22 cellular contexts compared by ENCODE assay signal in genomic region chr15:88810449-88810848, GRCh38. TPM values are rescaled to one million over a fixed set of nuclear protein-coding genes. Genes with fewer than 3 reads are reported as not detected.
A peak's percentile ranks its signal among the peaks of the same experiment; 100 is the strongest.
DNase-seq lines count a peak whose midpoint lies in the region; ATAC-seq and TF ChIP-seq lines count a peak whose summit lies in the region.
"Had no signal": no experiment of that assay in that cellular context is flagged by ENCODE, and none has a peak within 500 bp of the region (broad histone marks: within the 10 kb centered on the region; RNA-seq: fewer than 3 reads in every experiment).

No MANE protein-coding gene starts in this region.

- no peak for TF ChIP-seq CTCF in WTC11 (IDR thresholded peaks at IDR 0.05)
- no peak for TF ChIP-seq CTCF in sigmoid colon (IDR thresholded peaks at IDR 0.05)

- no peak overlapping the region for H3K4me3 Mint-ChIP-seq in WTC11
- no peak overlapping the region for H3K4me3 Mint-ChIP-seq in CD8-positive, alpha-beta memory T cell
- H3K4me3 Mint-ChIP-seq: activated CD4-positive, alpha-beta memory T cell treated with anti-CD3 and anti-CD28 coated beads for 36 hours; activated naive CD8-positive, alpha-beta T cell treated with anti-CD3 and anti-CD28 coated beads, Interleukin-2, amount 10 ng/mL, durations not matched to agents 7 days and 5 days; H9 had no signal

- TF ChIP-seq EP300 in sigmoid colon (IDR thresholded peaks at IDR 0.05): no peak

- in situ Hi-C loops in ACHN (cut with HindIII; ENCODE audit: low pct_ligation_motif_present, low pct_unique_long_range_greater_than_20kb, low sequenced_read_pairs): no loop called here

- H3K36me3 ChIP-seq in sigmoid colon: no peaks in the 10 kb centered on the region
- no peaks in the 10 kb centered on the region for H3K36me3 ChIP-seq in CD8-positive, alpha-beta memory T cell (ENCODE audit: insufficient read depth, low read length)
- H3K36me3 ChIP-seq: stomach, WERI-Rb-1 had no signal

- peaks cover 14% of the 10 kb centered on the region for H3K4me1 Mint-ChIP-seq in WTC11
- H3K4me1 Mint-ChIP-seq in CD8-positive, alpha-beta memory T cell: no peaks in the 10 kb centered on the region
- H3K4me1 Mint-ChIP-seq: activated naive CD8-positive, alpha-beta T cell treated with anti-CD3 and anti-CD28 coated beads, Interleukin-2, amount 10 ng/mL, durations not matched to agents 7 days and 5 days had no signal

- CTCF ChIA-PET in WTC11 (lab: Charles Lee): no interaction called here
- CTCF ChIA-PET in CD8-positive, alpha-beta memory T cell (lab: Charles Lee): no interaction called here

- H3K9me3 ChIP-seq in sigmoid colon: no peaks in the 10 kb centered on the region
- no peaks in the 10 kb centered on the region for H3K9me3 ChIP-seq in CD8-positive, alpha-beta memory T cell (ENCODE audit: low read length)
- H3K9me3 ChIP-seq: stomach had no signal

- peak; percentile 29; the same call in 1 of the 2 replicates for ATAC-seq in WTC11
- ATAC-seq: left cardiac atrium, sciatic nerve had no signal

- no peaks in the 10 kb centered on the region for H3K36me3 Mint-ChIP-seq in WTC11
- H3K36me3 Mint-ChIP-seq in CD8-positive, alpha-beta memory T cell: no peaks in the 10 kb centered on the region
- H3K36me3 Mint-ChIP-seq: activated CD4-positive, alpha-beta memory T cell treated with anti-CD3 and anti-CD28 coated beads for 36 hours; activated naive CD8-positive, alpha-beta T cell treated with anti-CD3 and anti-CD28 coated beads, Interleukin-2, amount 10 ng/mL, durations not matched to agents 7 days and 5 days had no signal

- DNase-seq in ACHN (peak; percentile 36), GM04504 (ENCODE audit: low read depth) (peak; percentile 6), WTC11 (ENCODE audit: low spot score) (no peak), iris pigment epithelial cell (ENCODE audit: low read depth) (peak; percentile 26), sigmoid colon (no peak), SIG-M5 treated with dmso at 0.1 percent for 504 hours (lab: John Stamatoyannopoulos, UW; ENCODE audit: unreplicated experiment) (no peak), iPS-NIHi7 (ENCODE audit: extremely low spot score) (no peak)
- no peak for DNase-seq in CD8-positive, alpha-beta memory T cell
- DNase-seq: activated CD4-positive, alpha-beta memory T cell treated with anti-CD3 and anti-CD28 coated beads for 36 hours; activated naive CD8-positive, alpha-beta T cell treated with anti-CD3 and anti-CD28 coated beads, Interleukin-2, amount 10 ng/mL, durations not matched to agents 7 days and 5 days; activated T-cell treated with anti-CD3 and anti-CD28 coated beads, Interleukin-2, amount 50 U/mL, for 48 hours; GF-D8; H9; hypothalamus; left cardiac atrium; NCI-H1436 treated with DMSO at 0.1 percent for 48 hours; occipital lobe; stimulated activated CD4-positive, alpha-beta T cell treated with anti-CD3 and anti-CD28 coated beads, Interleukin-1b, Interleukin-23, amount 100 ng/mL, for 48 hours; stomach; WERI-Rb-1 had no signal

- peaks cover 0 to 21% (median 0%) of the 10 kb centered on the region in 3 donors for H3K27me3 ChIP-seq in sigmoid colon
- H3K27me3 ChIP-seq in CD8-positive, alpha-beta memory T cell (ENCODE audit: insufficient read depth, low read length, poor library complexity, severe bottlenecking): peaks cover 7% of the 10 kb centered on the region

- no peak overlapping the region for H3K4me3 ChIP-seq in sigmoid colon
- H3K4me3 ChIP-seq in CD8-positive, alpha-beta memory T cell (ENCODE audit: low read length): no peak overlapping the region
- H3K4me3 ChIP-seq: stomach had no signal

- POLR2A ChIA-PET in WTC11 (lab: Charles Lee): no interaction called here
- POLR2A ChIA-PET in CD8-positive, alpha-beta memory T cell (lab: Charles Lee): no interaction called here

- H3K9me3 Mint-ChIP-seq in WTC11: no peaks in the 10 kb centered on the region
- H3K9me3 Mint-ChIP-seq in CD8-positive, alpha-beta memory T cell: no peaks in the 10 kb centered on the region
- H3K9me3 Mint-ChIP-seq: activated CD4-positive, alpha-beta memory T cell treated with anti-CD3 and anti-CD28 coated beads for 36 hours; activated naive CD8-positive, alpha-beta T cell treated with anti-CD3 and anti-CD28 coated beads, Interleukin-2, amount 10 ng/mL, durations not matched to agents 7 days and 5 days; H9 had no signal

- intact Hi-C loops in sigmoid colon (cut with DNase I): no loop called here

- no peak for TF ChIP-seq POLR2A in sigmoid colon (IDR thresholded peaks at IDR 0.05)

- H3K27ac ChIP-seq in sigmoid colon: no peak overlapping the region
- H3K27ac ChIP-seq in CD8-positive, alpha-beta memory T cell (ENCODE audit: low read depth, low read length): no peak overlapping the region
- H3K27ac ChIP-seq: stomach, WERI-Rb-1 had no signal

- peaks cover 13% of the 10 kb centered on the region for H3K27me3 Mint-ChIP-seq in WTC11 (ENCODE audit: low read depth)
- H3K27me3 Mint-ChIP-seq in CD8-positive, alpha-beta memory T cell: peaks cover 27 to 75% of the 10 kb centered on the region in 2 donors

- H3K4me1 ChIP-seq in sigmoid colon: no peaks in the 10 kb centered on the region
- no peaks in the 10 kb centered on the region for H3K4me1 ChIP-seq in CD8-positive, alpha-beta memory T cell (ENCODE audit: insufficient read depth, low read length)
- H3K4me1 ChIP-seq: stomach had no signal

- 52 to 63% methylated on average over 5 of the region's 5 CpGs for WGBS in sigmoid colon, 2 donors

- no peak overlapping the region for H3K27ac Mint-ChIP-seq in WTC11
- no peak overlapping the region for H3K27ac Mint-ChIP-seq in CD8-positive, alpha-beta memory T cell
- H3K27ac Mint-ChIP-seq: activated CD4-positive, alpha-beta memory T cell treated with anti-CD3 and anti-CD28 coated beads for 36 hours; activated naive CD8-positive, alpha-beta T cell treated with anti-CD3 and anti-CD28 coated beads, Interleukin-2, amount 10 ng/mL, durations not matched to agents 7 days and 5 days had no signal

TF ChIP-seq in WTC11, 78 proteins besides CTCF, POLR2A, EP300 and RAD21:
- TF ChIP-seq ESRRA (CRISPR knock-in tag; IDR thresholded peaks at IDR 0.05; ENCODE audit: borderline replicate concordance) (no peak), TCF7 (CRISPR knock-in tag; IDR thresholded peaks at IDR 0.05; ENCODE audit: low read depth) (no peak)
TF ChIP-seq in WTC11: peak in this region for 0.

RNA-seq across cellular contexts. Expression of gene ACAN, which starts 7.2 kb away (rescaled TPM):
- total RNA-seq in WTC11 (2021) (0.60 to 1.4 TPM (median 0.80 TPM) in 3 replicates), sigmoid colon (under 1 TPM in 1 of 4 donors, not detected in 3; 0.36 TPM)
- under 1 TPM in 1 of 3 donors, not detected in 2; 0.17 TPM for polyA plus RNA-seq in sigmoid colon
- total RNA-seq in CD8-positive, alpha-beta memory T cell: not detected
- polyA plus RNA-seq in CD8-positive, alpha-beta memory T cell: not detected
- total RNA-seq: activated CD4-positive, alpha-beta memory T cell treated with anti-CD3 and anti-CD28 coated beads for 36 hours; activated naive CD8-positive, alpha-beta T cell treated with anti-CD3 and anti-CD28 coated beads, Interleukin-2, amount 10 ng/mL, durations not matched to agents 7 days and 5 days; T-helper 1 cell treated with Interleukin-12 subunit alpha and Interleukin-12 subunit beta and Interleukin-4 antibody, amounts not matched to agents 30 ng/mL and 1 ng/mL, for 36 hours had no signal

Comparison
In these comparisons a context has a peak if more than half of its experiments do, and no peak if none do; other contexts are left out.
1. DNase-seq: peak in ACHN (single experiment), GM04504 (single experiment) and iris pigment epithelial cell (single experiment); none in WTC11 (single experiment), sigmoid colon (single experiment), SIG-M5 treated with dmso at 0.1 percent for 504 hours (single experiment), iPS-NIHi7 (single experiment) and CD8-positive, alpha-beta memory T cell (0 of 5).